In the genomic region with DNA sequence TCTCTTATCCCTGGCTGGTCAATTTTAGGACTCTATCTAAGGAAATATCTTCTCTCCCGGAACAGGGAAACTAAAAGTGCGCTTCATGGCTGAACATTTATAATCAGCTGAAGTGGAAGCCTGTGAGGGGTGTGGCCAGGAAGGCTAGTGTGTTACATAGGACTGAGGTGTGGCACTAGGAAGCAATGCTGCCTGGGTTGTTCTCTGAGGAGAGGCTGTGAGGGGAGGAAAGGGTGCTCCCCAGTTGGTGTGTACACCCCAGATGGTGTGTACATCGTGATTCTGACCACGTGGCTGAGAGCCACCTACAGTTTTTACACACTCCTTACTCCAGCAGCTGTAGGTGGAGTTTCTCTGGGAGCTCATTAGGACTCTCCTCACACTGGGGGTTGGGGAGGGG, we compare ENCODE assay signal across 19 cellular contexts. TPM values are rescaled to one million over a fixed set of nuclear protein-coding genes. Genes with fewer than 3 reads are reported as not detected.
DNase-seq lines count a peak whose midpoint lies in the region; ATAC-seq, FAIRE-seq and TF ChIP-seq lines count a peak whose summit lies in the region.
"Had no signal": no experiment of that assay in that cellular context is flagged by ENCODE, and none has a peak within 500 bp of the region (broad histone marks: within the 10 kb centered on the region; RNA-seq: fewer than 3 reads in every experiment).

No MANE protein-coding gene starts in this region.

- H3K9ac ChIP-seq in IMR-90 (ENCODE audit: low read depth, low read length) = no peak overlapping the region

- H3K4me2 ChIP-seq in IMR-90 (ENCODE audit: low read depth, low read length) = no peak overlapping the region

- H3K27ac ChIP-seq in C4-2B = peak overlapping the region; percentile 35; the same call in 1 of the 2 replicates
- no peak overlapping the region for H3K27ac ChIP-seq in IMR-90 (ENCODE audit: insufficient read depth, low read length)
- H3K27ac ChIP-seq: cardiac muscle cell had no signal

- TF ChIP-seq RAD21 in IMR-90 (IDR thresholded peaks at IDR 0.05; ENCODE audit: low read length) = no peak

- peaks cover 10% of the 10 kb centered on the region for H3K4me1 ChIP-seq in IMR-90 (ENCODE audit: control insufficient read depth, insufficient read depth, low read length)

- no peak overlapping the region for H4K8ac ChIP-seq in IMR-90 (ENCODE audit: low read depth in 2 of 2, low read length in 2 of 2)

- no peak overlapping the region for H2BK120ac ChIP-seq in IMR-90 (ENCODE audit: low read depth, low read length)

- intact Hi-C loops in IMR-90 (cut with micrococcal nuclease) = no loop called here

- WGBS in IMR-90 (ENCODE audit: extremely low coverage in 2 of 2, insufficient read length in 1 of 2), 2 experiments = no CpG with 5 or more reads among the region's 4 CpGs

- H3K36me3 Mint-ChIP-seq in neural crest cell (ENCODE audit: low read depth) = peaks cover 23% of the 10 kb centered on the region

- H2AK5ac ChIP-seq in IMR-90 (ENCODE audit: low read depth, low read length) = no peak overlapping the region

- no peak overlapping the region for H2AK9ac ChIP-seq in IMR-90 (replicated peaks; ENCODE audit: low read depth, low read length, poor library complexity)

- ATAC-seq in IMR-90 (ENCODE audit: low read depth) (no peak), HG02678 (IDR thresholded peaks at IDR 0.05; ENCODE audit: unreplicated experiment) (no peak)
- ATAC-seq: naive thymus-derived CD8-positive, alpha-beta T cell; stimulated activated naive CD8-positive, alpha-beta T cell treated with anti-CD3 and anti-CD28 coated beads, Interleukin-15, amount 100 ng/mL, for 72 hours had no signal

- H3K36me3 ChIP-seq in IMR-90 (ENCODE audit: control insufficient read depth, insufficient read depth, low read length) = peaks cover 21% of the 10 kb centered on the region

- TF ChIP-seq POLR2A in IMR-90 (IDR thresholded peaks at IDR 0.05; ENCODE audit: low read depth, low read length) = no peak
- TF ChIP-seq POLR2A in GM12891 (IDR thresholded peaks at IDR 0.05; ENCODE audit: low read depth, low read length) = no peak

- H3K56ac ChIP-seq in IMR-90 (ENCODE audit: extremely low read depth, insufficient read depth, low read length) = no peak overlapping the region

- TF ChIP-seq CTCF in C4-2B (conservative IDR thresholded peaks at IDR 0.05) = no peak
- TF ChIP-seq CTCF in IMR-90 (conservative IDR thresholded peaks at IDR 0.05; ENCODE audit: low read depth, low read length) = no peak
- no peak for TF ChIP-seq CTCF in epithelial cell of esophagus (IDR thresholded peaks at IDR 0.05; ENCODE audit: insufficient read depth, low read depth, low read length, missing control alignments)
- TF ChIP-seq CTCF in neural crest cell (conservative IDR thresholded peaks at IDR 0.05) = no peak

- H3K4ac ChIP-seq in IMR-90 (ENCODE audit: low read depth, low read length) = no peak overlapping the region

- BruUV-seq in IMR-90 (replicated peaks; lab: Mats Ljungman, UMichigan) = no TSS peak

- no peaks in the 10 kb centered on the region for H3K27me3 ChIP-seq in IMR-90 (ENCODE audit: control insufficient read depth, insufficient read depth, low read length)
- H3K27me3 ChIP-seq: cardiac muscle cell had no signal

- H3K79me1 ChIP-seq in IMR-90 (ENCODE audit: low read depth in 1 of 2, low read length in 2 of 2) = no peaks in the 10 kb centered on the region

- H3K4me1 Mint-ChIP-seq in neural crest cell = peaks cover 8% of the 10 kb centered on the region

- dilution Hi-C loops in IMR-90 (cut with HindIII; ENCODE audit: low sequenced_read_pairs, unreplicated experiment) = no loop called here

- no peak for DNase-seq in IMR-90
- peak; percentile 48 for DNase-seq in epithelial cell of esophagus (ENCODE audit: low read depth)
- DNase-seq in neural crest cell (ENCODE audit: low read depth, low spot score) = no peak
- DNase-seq in GM12891 (ENCODE audit: insufficient read length, low spot score) = no peak
- DNase-seq in COLO829 (ENCODE audit: low spot score) = no peak
- DNase-seq in NCI-H526 treated with DMSO at 0.1 percent for 48 hours (lab: John Stamatoyannopoulos, UW) = no peak
- DNase-seq: activated CD4-positive, alpha-beta T cell treated with anti-CD3 and anti-CD28 coated beads, Interleukin-2, amount 50 U/mL, for 48 hours; activated gamma-delta T cell; CD4-positive, alpha-beta T cell; Karpas-422; naive thymus-derived CD8-positive, alpha-beta T cell; NCI-H1105; NCI-H2081; SHP77 treated with DMSO at 0.1 percent for 48 hours; stimulated activated naive CD8-positive, alpha-beta T cell treated with anti-CD3 and anti-CD28 coated beads, Interleukin-15, amount 100 ng/mL, for 72 hours; T-helper 1 cell had no signal

- no peak overlapping the region for H3K18ac ChIP-seq in IMR-90 (ENCODE audit: low read depth, low read length)

- no peak for FAIRE-seq in GM12891 (lab: Jason Lieb, UNC)

- no peak overlapping the region for H3K4me3 Mint-ChIP-seq in neural crest cell
- H3K4me3 Mint-ChIP-seq: CD4-positive, alpha-beta T cell; naive thymus-derived CD8-positive, alpha-beta T cell; stimulated activated naive CD8-positive, alpha-beta T cell treated with anti-CD3 and anti-CD28 coated beads, Interleukin-15, amount 100 ng/mL, for 72 hours had no signal

- no peak overlapping the region for H2BK15ac ChIP-seq in IMR-90 (ENCODE audit: low read depth, low read length)

- no peak overlapping the region for H2AFZ ChIP-seq in IMR-90 (replicated peaks; ENCODE audit: low read length, poor library complexity)

- no peak overlapping the region for H3K4me3 ChIP-seq in IMR-90 (ENCODE audit: insufficient read depth, low read depth, low read length)
- H3K4me3 ChIP-seq in epithelial cell of esophagus (ENCODE audit: low read length) = no peak overlapping the region
- H3K4me3 ChIP-seq: cardiac muscle cell had no signal

- H4K20me1 ChIP-seq in IMR-90 (ENCODE audit: insufficient read depth, low read length) = no peaks in the 10 kb centered on the region

- no peak overlapping the region for H2BK20ac ChIP-seq in IMR-90 (ENCODE audit: low read depth, low read length)

- H3K9me3 Mint-ChIP-seq in neural crest cell = no peaks in the 10 kb centered on the region
- H3K9me3 Mint-ChIP-seq: CD4-positive, alpha-beta T cell had no signal

- no peak overlapping the region for H4K91ac ChIP-seq in IMR-90 (ENCODE audit: insufficient read depth, low read depth, low read length)

- H3K14ac ChIP-seq in IMR-90 (replicated peaks; ENCODE audit: low read depth, low read length) = no peak overlapping the region

- POLR2A ChIA-PET in IMR-90 (lab: Charles Lee; ENCODE audit: unreplicated experiment) = no interaction called here

- H3K23ac ChIP-seq in IMR-90 (ENCODE audit: low read depth, low read length) = no peak overlapping the region

- peak overlapping the region; percentile 66 for H4K5ac ChIP-seq in IMR-90 (ENCODE audit: low read depth, low read length)

- no peaks in the 10 kb centered on the region for H3K27me3 Mint-ChIP-seq in neural crest cell (ENCODE audit: low read depth)
- H3K27me3 Mint-ChIP-seq: CD4-positive, alpha-beta T cell; naive thymus-derived CD8-positive, alpha-beta T cell; stimulated activated naive CD8-positive, alpha-beta T cell treated with anti-CD3 and anti-CD28 coated beads, Interleukin-15, amount 100 ng/mL, for 72 hours had no signal

- no peak overlapping the region for H2BK5ac ChIP-seq in IMR-90 (ENCODE audit: low read depth, low read length, poor library complexity, severe bottlenecking)

- CTCF ChIA-PET in IMR-90 (lab: Yijun Ruan, JAX) = no interaction called here

- peak overlapping the region; percentile 57 for H3K27ac Mint-ChIP-seq in neural crest cell (ENCODE audit: unreplicated experiment)
- H3K27ac Mint-ChIP-seq: CD4-positive, alpha-beta T cell; stimulated activated naive CD8-positive, alpha-beta T cell treated with anti-CD3 and anti-CD28 coated beads, Interleukin-15, amount 100 ng/mL, for 72 hours had no signal

- H3K9me3 ChIP-seq in IMR-90 (ENCODE audit: control insufficient read depth, insufficient read depth, low read length) = no peaks in the 10 kb centered on the region

- 0 out of 2 replicates have a peak, but pooled peaks cover 3% of the 10 kb centered on the region for H3K9me1 ChIP-seq in IMR-90 (ENCODE audit: insufficient read depth, low read length)

- in situ Hi-C loops in IMR-90 (cut with MboI; ENCODE audit: low sequenced_read_pairs) = no loop called here

TF ChIP-seq in IMR-90, 13 proteins besides CTCF, POLR2A, EP300 and RAD21 (continues in another document):
- TF ChIP-seq FOS (IDR thresholded peaks at IDR 0.05; ENCODE audit: low read depth, low read length) = no peak
- no peak for TF ChIP-seq MAFK (IDR thresholded peaks at IDR 0.05; ENCODE audit: low read depth, low read length)
- TF ChIP-seq RFX5 (IDR thresholded peaks at IDR 0.05; ENCODE audit: low read depth, low read length) = no peak
- TF ChIP-seq MAZ (IDR thresholded peaks at IDR 0.05; ENCODE audit: borderline replicate concordance, low read depth, low read length) = no peak
- TF ChIP-seq MXI1 (IDR thresholded peaks at IDR 0.05; ENCODE audit: borderline replicate concordance, low read depth, low read length) = no peak
- TF ChIP-seq SMC3 (IDR thresholded peaks at IDR 0.05; ENCODE audit: low read depth, low read length) = no peak
- no peak for TF ChIP-seq RCOR1 (IDR thresholded peaks at IDR 0.05; ENCODE audit: insufficient replicate concordance, low read length)
- TF ChIP-seq CEBPB (IDR thresholded peaks at IDR 0.05; ENCODE audit: low read depth, low read length) = no peak

TF ChIP-seq in GM12891, 5 proteins besides CTCF, POLR2A, EP300 and RAD21:
- no peak for TF ChIP-seq POLR2AphosphoS5 (IDR thresholded peaks at IDR 0.05; ENCODE audit: low read depth, low read length)
- TF ChIP-seq TAF1 (IDR thresholded peaks at IDR 0.05; ENCODE audit: low read depth, low read length) = no peak
- no peak for TF ChIP-seq POU2F2 (IDR thresholded peaks at IDR 0.05; ENCODE audit: low read depth, low read length)
- no peak for TF ChIP-seq SPI1 (IDR thresholded peaks at IDR 0.05; ENCODE audit: low read depth, low read length)
- TF ChIP-seq PAX5 (IDR thresholded peaks at IDR 0.05; ENCODE audit: insufficient read depth, low read length, severe bottlenecking) = no peak

RNA-seq across cellular contexts. Expression of a gene that starts 16.3 kb away (rescaled TPM):
- total RNA-seq in IMR-90 (2012; rRNA removed) (13.3 and 16.4 TPM in 2 replicates), neural crest cell (55.5 and 60.0 TPM in 2 replicates)
- 16.0 and 16.5 TPM in 2 replicates for polyA plus RNA-seq in IMR-90 (2012; rRNA removed)
- 8.1 and 9.4 TPM in 2 replicates for polyA plus RNA-seq in IMR-90 (2012; cell fraction: cytosol; rRNA removed)
- 6.3 and 12.4 TPM in 2 replicates for polyA plus RNA-seq in IMR-90 (2012; cell fraction: nucleus; rRNA removed; ENCODE audit: low replicate concordance)
- polyA plus RNA-seq in GM12891 (2012; ENCODE audit: low read depth, missing spikeins) = 39.1 TPM
